In the genomic region with DNA sequence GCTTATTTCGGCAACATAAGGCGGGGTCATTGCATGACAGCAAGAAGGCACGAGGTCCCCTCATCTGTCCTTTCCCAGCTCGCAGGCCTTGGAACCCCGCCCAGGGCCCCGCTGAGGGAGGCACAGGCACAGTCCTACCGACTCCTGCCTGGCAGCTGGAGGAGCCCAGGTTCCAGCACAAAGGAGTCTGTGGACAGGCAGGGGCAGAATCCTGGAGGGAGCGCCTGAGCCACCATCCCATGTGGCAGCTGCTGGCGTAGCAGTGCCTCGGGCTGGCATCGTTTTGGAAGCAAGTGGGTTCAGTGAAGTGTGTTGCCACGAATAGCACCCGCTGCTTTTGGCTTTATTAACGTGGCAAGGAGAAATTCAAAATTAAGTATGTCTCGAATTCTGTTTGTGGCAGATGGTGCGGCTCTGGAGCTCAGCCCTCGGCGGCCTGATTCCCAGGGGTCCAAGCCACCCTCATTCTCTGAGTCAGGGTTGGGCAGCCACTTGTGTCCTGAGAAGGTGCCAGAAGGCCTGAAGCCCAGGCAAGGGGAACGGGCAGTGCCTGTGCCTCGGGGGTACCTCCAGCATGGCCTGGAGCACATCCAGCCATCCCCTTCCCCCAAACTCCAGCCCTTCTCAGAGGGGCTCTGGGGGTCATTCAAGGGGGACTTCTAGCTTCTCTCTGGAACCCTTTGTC, we compare ENCODE assay signal across 8 cellular contexts. TPM values are rescaled to one million over a fixed set of nuclear protein-coding genes. Genes with fewer than 3 reads are reported as not detected.
DNase-seq lines count a peak whose midpoint lies in the region; ATAC-seq and TF ChIP-seq lines count a peak whose summit lies in the region.

No MANE protein-coding gene starts in this region.

- H4K20me1 ChIP-seq in OCI-LY1 (ENCODE audit: insufficient read depth, low read length), result no peaks in the 10 kb centered on the region

- H3K36me3 Mint-ChIP-seq in CD4-positive, CD25-positive, alpha-beta regulatory T cell, result peaks cover 29% of the 10 kb centered on the region
- H3K36me3 Mint-ChIP-seq in osteocyte (ENCODE audit: unreplicated experiment), result peaks cover 20% of the 10 kb centered on the region
- H3K36me3 Mint-ChIP-seq in activated T-cell treated with anti-CD3 and anti-CD28 coated beads, Interleukin-2, amount 50 U/mL, for 4 hours (ENCODE audit: insufficient read depth), result peaks cover 17% of the 10 kb centered on the region

- no peaks in the 10 kb centered on the region for H3K27me3 ChIP-seq in CD4-positive, CD25-positive, alpha-beta regulatory T cell (ENCODE audit: control insufficient read depth, insufficient read depth, low read length)
- H3K27me3 ChIP-seq in OCI-LY1 (ENCODE audit: insufficient read depth, low read length) (no peaks in the 10 kb centered on the region), gastroesophageal sphincter (no peaks in the 10 kb centered on the region), WERI-Rb-1 (ENCODE audit: insufficient read depth, low read depth, severe bottlenecking) (no peaks in the 10 kb centered on the region)

- H3F3A ChIP-seq in OCI-LY1 (ENCODE audit: insufficient read depth, low read length), result no peaks in the 10 kb centered on the region

- H3K9me3 Mint-ChIP-seq in CD4-positive, CD25-positive, alpha-beta regulatory T cell, result no peaks in the 10 kb centered on the region
- H3K9me3 Mint-ChIP-seq in osteocyte (ENCODE audit: unreplicated experiment), result no peaks in the 10 kb centered on the region
- no peaks in the 10 kb centered on the region for H3K9me3 Mint-ChIP-seq in activated T-cell treated with anti-CD3 and anti-CD28 coated beads, Interleukin-2, amount 50 U/mL, for 4 hours

- no peak overlapping the region for H2AFZ ChIP-seq in OCI-LY1 (ENCODE audit: low read length)

- H3K36me3 ChIP-seq in CD4-positive, CD25-positive, alpha-beta regulatory T cell (ENCODE audit: control insufficient read depth, insufficient read depth, low read length), result peaks cover 48% of the 10 kb centered on the region
- peaks cover 80% of the 10 kb centered on the region for H3K36me3 ChIP-seq in OCI-LY1 (ENCODE audit: insufficient read depth, low read length)
- H3K36me3 ChIP-seq in gastroesophageal sphincter, result peaks cover 0 to 89% of the 10 kb centered on the region in 2 donors
- H3K36me3 ChIP-seq in WERI-Rb-1, result no peaks in the 10 kb centered on the region

- peak overlapping the region; percentile 6; the same call in 1 of the 2 replicates for H3K4me2 ChIP-seq in OCI-LY1 (ENCODE audit: low read length)

- no peaks in the 10 kb centered on the region for H3K9me2 ChIP-seq in OCI-LY1 (ENCODE audit: low read depth, low read length)

- no peak for TF ChIP-seq POLR2A in gastroesophageal sphincter (IDR thresholded peaks at IDR 0.05)

- H3K4me1 Mint-ChIP-seq in CD4-positive, CD25-positive, alpha-beta regulatory T cell, result peaks cover 0 to 19% (median 5%) of the 10 kb centered on the region in 4 donors
- H3K4me1 Mint-ChIP-seq in osteocyte (ENCODE audit: unreplicated experiment), result peaks cover 26% of the 10 kb centered on the region
- H3K4me1 Mint-ChIP-seq in activated T-cell treated with anti-CD3 and anti-CD28 coated beads, Interleukin-2, amount 50 U/mL, for 4 hours (ENCODE audit: low read depth), result peaks cover 13% of the 10 kb centered on the region

- H3K9ac ChIP-seq in OCI-LY1 (ENCODE audit: low read length), result peak overlapping the region; percentile 13; the same call in 1 of the 2 replicates

- 80 to 93% methylated on average over 4 to 7 of the region's 20 CpGs for WGBS in gastroesophageal sphincter (ENCODE audit: low coverage in 1 of 2), 2 donors

- H3K27ac Mint-ChIP-seq in CD4-positive, CD25-positive, alpha-beta regulatory T cell, result no peak overlapping the region
- peak overlapping the region; percentile 84 for H3K27ac Mint-ChIP-seq in osteocyte (ENCODE audit: unreplicated experiment)

- no peak overlapping the region for H3K4me3 Mint-ChIP-seq in CD4-positive, CD25-positive, alpha-beta regulatory T cell
- H3K4me3 Mint-ChIP-seq in osteocyte (ENCODE audit: unreplicated experiment), result no peak overlapping the region
- H3K4me3 Mint-ChIP-seq in activated T-cell treated with anti-CD3 and anti-CD28 coated beads, Interleukin-2, amount 50 U/mL, for 4 hours, result no peak overlapping the region

- ATAC-seq in CD4-positive, CD25-positive, alpha-beta regulatory T cell (ENCODE audit: low read depth in 2 of 2), result no peak
- ATAC-seq in gastroesophageal sphincter (peak; percentile 1), GM21367 (IDR thresholded peaks at IDR 0.05; ENCODE audit: unreplicated experiment) (no peak)
- no peak for ATAC-seq in activated T-cell treated with anti-CD3 and anti-CD28 coated beads, Interleukin-2, amount 50 U/mL, for 4 hours

- no peaks in the 10 kb centered on the region for H3K4me1 ChIP-seq in CD4-positive, CD25-positive, alpha-beta regulatory T cell (ENCODE audit: control insufficient read depth, insufficient read depth, low read length, poor library complexity, severe bottlenecking)
- H3K4me1 ChIP-seq in OCI-LY1 (ENCODE audit: insufficient read depth, low read length, severe bottlenecking) (peaks cover 46% of the 10 kb centered on the region), gastroesophageal sphincter (peaks cover 0 to 29% (median 12%) of the 10 kb centered on the region in 3 donors)

- H3K27me3 Mint-ChIP-seq in CD4-positive, CD25-positive, alpha-beta regulatory T cell, result no peaks in the 10 kb centered on the region
- no peaks in the 10 kb centered on the region for H3K27me3 Mint-ChIP-seq in osteocyte (ENCODE audit: unreplicated experiment)
- no peaks in the 10 kb centered on the region for H3K27me3 Mint-ChIP-seq in activated T-cell treated with anti-CD3 and anti-CD28 coated beads, Interleukin-2, amount 50 U/mL, for 4 hours (ENCODE audit: low read depth)

- H3K9me3 ChIP-seq in CD4-positive, CD25-positive, alpha-beta regulatory T cell (ENCODE audit: control insufficient read depth in 2 of 2, low read length in 2 of 2), result no peaks in the 10 kb centered on the region
- H3K9me3 ChIP-seq in OCI-LY1 (ENCODE audit: low read length) (no peaks in the 10 kb centered on the region), gastroesophageal sphincter (no peaks in the 10 kb centered on the region), WERI-Rb-1 (ENCODE audit: severe bottlenecking) (no peaks in the 10 kb centered on the region)

- no peaks in the 10 kb centered on the region for H3K79me2 ChIP-seq in OCI-LY1 (ENCODE audit: insufficient read depth, low read length)

- TF ChIP-seq EP300 in gastroesophageal sphincter (IDR thresholded peaks at IDR 0.05), result no peak

- H3K4me3 ChIP-seq in CD4-positive, CD25-positive, alpha-beta regulatory T cell (ENCODE audit: low read depth, low read length), result no peak overlapping the region
- H3K4me3 ChIP-seq in OCI-LY1 (ENCODE audit: low read depth, low read length, poor library complexity, severe bottlenecking), result no peak overlapping the region
- H3K4me3 ChIP-seq in gastroesophageal sphincter, result no peak overlapping the region
- no peak overlapping the region for H3K4me3 ChIP-seq in WERI-Rb-1 (ENCODE audit: low read depth, low read length)

- TF ChIP-seq CTCF in OCI-LY1 (IDR thresholded peaks at IDR 0.05; ENCODE audit: low read length) (no peak), gastroesophageal sphincter (IDR thresholded peaks at IDR 0.05) (no peak), osteocyte (IDR thresholded peaks at IDR 0.05) (no peak), WERI-Rb-1 (IDR thresholded peaks at IDR 0.05; ENCODE audit: low read depth, low read length) (no peak)

- no peak for DNase-seq in CD4-positive, CD25-positive, alpha-beta regulatory T cell
- DNase-seq in osteocyte (ENCODE audit: extremely low spot score, unreplicated experiment) (no peak), WERI-Rb-1 (no peak)
- DNase-seq in NK-92 treated with Interleukin-12 subunit alpha and Interleukin-12 subunit beta, amount 100 ng/mL, for 24 hours (lab: John Stamatoyannopoulos, UW), result no peak
- DNase-seq in activated T-cell treated with anti-CD3 and anti-CD28 coated beads, Interleukin-2, amount 50 U/mL, for 4 hours, result no peak

- H3K27ac ChIP-seq in CD4-positive, CD25-positive, alpha-beta regulatory T cell (ENCODE audit: insufficient read depth, low read length, poor library complexity, severe bottlenecking), result peak overlapping the region; percentile 5
- H3K27ac ChIP-seq in OCI-LY1 (ENCODE audit: low read depth, low read length, poor library complexity, severe bottlenecking) (peak overlapping the region; percentile 68), gastroesophageal sphincter (peak overlapping the region in 3 of 4 donors; percentile 53 to 59 (median 56)), WERI-Rb-1 (no peak overlapping the region)

RNA-seq across cellular contexts. Expression of a gene that starts 35.9 kb away (rescaled TPM):
- total RNA-seq in CD4-positive, CD25-positive, alpha-beta regulatory T cell, result 77.8 TPM
- polyA plus RNA-seq in CD4-positive, CD25-positive, alpha-beta regulatory T cell, result 10 to 100 TPM; 47.4 to 95.0 (median 66.1) TPM
- total RNA-seq in gastroesophageal sphincter, result 10 to 100 TPM; 20.9 to 44.2 (median 29.8) TPM
- 41.0 and 45.6 TPM in 2 replicates for total RNA-seq in osteocyte
- 10 to 100 TPM; 12.4 to 14.7 (median 13.6) TPM for total RNA-seq in activated T-cell treated with anti-CD3 and anti-CD28 coated beads, Interleukin-2, amount 50 U/mL, for 4 hours

RNA-seq across cellular contexts. Expression of a gene that starts 59.4 kb away (rescaled TPM):
- 14.4 TPM for total RNA-seq in CD4-positive, CD25-positive, alpha-beta regulatory T cell
- polyA plus RNA-seq in CD4-positive, CD25-positive, alpha-beta regulatory T cell, result 1 to 10 TPM; 4.9 to 7.0 (median 6.2) TPM
- 10 to 100 TPM; 23.1 to 54.4 (median 31.3) TPM for total RNA-seq in gastroesophageal sphincter
- total RNA-seq in osteocyte, result 103 and 109 TPM in 2 replicates
- 10 to 100 TPM; 22.9 to 25.3 (median 24.2) TPM for total RNA-seq in activated T-cell treated with anti-CD3 and anti-CD28 coated beads, Interleukin-2, amount 50 U/mL, for 4 hours
